In genomic region chr3:31432897-31433678, GRCh38 we compare ENCODE assay signal across 22 cellular contexts.
DNase-seq lines count a peak whose midpoint lies in the region; FAIRE-seq and TF ChIP-seq lines count a peak whose summit lies in the region.
"Had no signal": no experiment of that assay in that cellular context is flagged by ENCODE, and none has a peak within 500 bp of the region (broad histone marks: within the 10 kb centered on the region; RNA-seq: fewer than 3 reads in every experiment).

No MANE protein-coding gene starts in this region.

- H3K27me3 ChIP-seq in bronchial epithelial cell (ENCODE audit: control insufficient read depth, insufficient read depth, low read length) (no peaks in the 10 kb centered on the region), kidney epithelial cell (ENCODE audit: control insufficient read depth, insufficient read depth, low read length) (no peaks in the 10 kb centered on the region), SJCRH30 (no peaks in the 10 kb centered on the region)
- H3K27me3 ChIP-seq: brain microvascular endothelial cell, gastroesophageal sphincter, spleen had no signal

- peak; percentile 36 for FAIRE-seq in bronchial epithelial cell (lab: Jason Lieb, UNC)
- FAIRE-seq: endometrium had no signal

- no peak for TF ChIP-seq CTCF in bronchial epithelial cell (IDR thresholded peaks at IDR 0.05; ENCODE audit: insufficient read depth, low read length, severe bottlenecking)
- TF ChIP-seq CTCF in kidney epithelial cell (IDR thresholded peaks at IDR 0.05; ENCODE audit: insufficient read depth, low read length, poor library complexity, severe bottlenecking) = no peak

- no peaks in the 10 kb centered on the region for H3K9me3 ChIP-seq in SJCRH30 (replicated peaks)

- peak; percentile 38 for DNase-seq in A172 (ENCODE audit: low spot score)
- peak; percentile 30 for DNase-seq in HK-2 (ENCODE audit: unreplicated experiment)
- peak; percentile 20 for DNase-seq in bronchial epithelial cell (ENCODE audit: low read depth)
- DNase-seq in kidney epithelial cell (ENCODE audit: low read depth) = peak; percentile 44
- DNase-seq in NCI-H1417 treated with DMSO at 0.1 percent for 48 hours (lab: John Stamatoyannopoulos, UW) = no peak
- no peak for DNase-seq in AG20443 (ENCODE audit: low spot score)
- DNase-seq in stimulated activated CD4-positive, alpha-beta T cell treated with anti-CD3 and anti-CD28 coated beads, Interleukin-4, amount 100 ng/mL, for 24 hours = no peak
- no peak for DNase-seq in SJCRH30
- DNase-seq: 8988T; activated CD4-positive, alpha-beta T cell treated with anti-CD3 and anti-CD28 coated beads, Interleukin-2, amount 10 ng/mL, durations not matched to agents 7 days and 5 days; activated naive CD8-positive, alpha-beta T cell treated with anti-CD3 and anti-CD28 coated beads, Interleukin-2, amount 10 ng/mL, durations not matched to agents 7 days and 5 days; brain microvascular endothelial cell; DND-41; NCI-H1694 treated with DMSO at 0.1 percent for 48 hours; NCI-H748 treated with DMSO at 0.1 percent for 48 hours; psoas muscle; spleen; T-helper 2 cell had no signal

- H3K36me3 ChIP-seq in bronchial epithelial cell (ENCODE audit: control insufficient read depth, insufficient read depth, low read length) = no peaks in the 10 kb centered on the region
- H3K36me3 ChIP-seq in kidney epithelial cell (ENCODE audit: control insufficient read depth, insufficient read depth, low read length) = no peaks in the 10 kb centered on the region
- H3K36me3 ChIP-seq in SJCRH30 = no peaks in the 10 kb centered on the region
- H3K36me3 ChIP-seq: brain microvascular endothelial cell, gastroesophageal sphincter, spleen had no signal

- H3K27ac ChIP-seq in SJCRH30 = no peak overlapping the region
- H3K27ac ChIP-seq: brain microvascular endothelial cell, coronary artery, gastroesophageal sphincter, PC-9, psoas muscle, spleen had no signal

- H3K4me1 ChIP-seq in SJCRH30 = no peaks in the 10 kb centered on the region
- H3K4me1 ChIP-seq: gastroesophageal sphincter, psoas muscle had no signal

- no peak overlapping the region for H3K4me3 ChIP-seq in bronchial epithelial cell (ENCODE audit: low read depth, low read length)
- H3K4me3 ChIP-seq in kidney epithelial cell (ENCODE audit: low read depth, low read length) = no peak overlapping the region
- H3K4me3 ChIP-seq in SJCRH30 = no peak overlapping the region
- H3K4me3 ChIP-seq: coronary artery, gastroesophageal sphincter, PC-9, psoas muscle, spleen had no signal

Comparison
In these comparisons a context has a peak if more than half of its experiments do, and no peak if none do; other contexts are left out.
1. DNase-seq: peak in A172 (single experiment), HK-2 (single experiment), bronchial epithelial cell (single experiment) and kidney epithelial cell (single experiment); none in NCI-H1417 treated with DMSO at 0.1 percent for 48 hours (single experiment), AG20443 (single experiment), stimulated activated CD4-positive, alpha-beta T cell treated with anti-CD3 and anti-CD28 coated beads, Interleukin-4, amount 100 ng/mL, for 24 hours (single experiment) and SJCRH30 (0 of 2).